ENCODE assay signal across 9 cellular contexts in the genomic region with DNA sequence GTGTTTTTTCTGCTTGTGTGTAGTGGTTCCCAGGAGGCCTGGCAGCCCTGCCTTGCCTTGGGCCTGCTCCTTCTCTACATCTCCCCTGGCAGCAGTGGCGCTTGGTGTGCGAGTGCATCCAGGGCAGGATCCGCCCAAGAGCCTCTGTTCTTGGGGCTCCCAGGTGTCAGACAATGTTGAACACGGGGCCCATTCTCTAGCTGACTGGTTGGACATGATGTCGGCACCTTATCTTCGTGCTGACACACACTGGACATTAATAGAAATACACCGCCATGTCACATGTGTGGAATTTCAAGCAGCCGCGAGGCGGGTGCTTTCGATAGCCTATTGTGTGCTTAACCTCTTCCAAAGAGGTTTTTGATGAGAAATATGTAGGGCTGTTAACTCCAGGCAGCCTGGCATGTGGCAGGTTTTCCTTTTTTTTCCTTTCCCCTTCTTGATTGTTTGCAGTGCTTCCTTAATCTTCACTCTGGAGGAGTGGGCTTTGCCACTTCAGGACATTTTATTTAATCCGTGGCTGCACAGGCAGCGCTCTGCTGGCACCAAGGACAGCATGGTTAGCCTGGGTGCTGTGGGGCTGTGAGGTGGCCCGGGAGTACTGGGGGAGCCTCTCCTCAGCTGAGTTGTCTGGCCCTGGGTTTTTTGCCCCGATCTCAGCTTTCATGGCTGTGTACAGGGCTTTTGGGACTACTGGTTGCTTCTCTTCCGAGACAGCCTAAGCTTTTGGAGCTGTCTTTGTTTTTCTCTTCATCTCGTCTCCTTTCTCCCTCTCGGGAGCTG. TPM values are rescaled to one million over a fixed set of nuclear protein-coding genes. Genes with fewer than 3 reads are reported as not detected.
DNase-seq lines count a peak whose midpoint lies in the region; ATAC-seq and TF ChIP-seq lines count a peak whose summit lies in the region.
"Had no signal": no experiment of that assay in that cellular context is flagged by ENCODE, and none has a peak within 500 bp of the region (broad histone marks: within the 10 kb centered on the region; RNA-seq: fewer than 3 reads in every experiment).

No MANE protein-coding gene starts in this region.

- no peaks in the 10 kb centered on the region for H3K9me3 ChIP-seq in osteoblast (ENCODE audit: low read depth, low read length)

- peak; percentile 8 for DNase-seq in DMS153 treated with DMSO at 0.1 percent for 48 hours (lab: John Stamatoyannopoulos, UW; ENCODE audit: unreplicated experiment)
- peak; percentile 26 for DNase-seq in NCI-H2227 treated with DMSO at 0.1 percent for 48 hours (lab: John Stamatoyannopoulos, UW)
- DNase-seq in fibroblast of peridontal ligament (ENCODE audit: extremely low read depth), result peak; percentile 11
- peak; percentile 48 for DNase-seq in osteoblast (ENCODE audit: insufficient read length, low spot score, missing footprints)
- no peak for DNase-seq in Ammon's horn (ENCODE audit: low spot score)
- no peak for DNase-seq in stimulated activated CD4-positive, alpha-beta T cell treated with anti-CD3 and anti-CD28 coated beads, Interleukin-2, amount 100 ng/mL, for 48 hours
- DNase-seq in activated naive CD4-positive, alpha-beta T cell treated with anti-CD3 and anti-CD28 coated beads, Interleukin-2, amount 50 U/mL, for 16 hours, result no peak
- DNase-seq: hippocampal formation had no signal

- H4K20me1 ChIP-seq in osteoblast (ENCODE audit: insufficient read depth, low read length), result peaks cover 11% of the 10 kb centered on the region

- H2AFZ ChIP-seq in osteoblast (ENCODE audit: low read length), result no peak overlapping the region

- no peak for ATAC-seq in GM19023 (IDR thresholded peaks at IDR 0.05; ENCODE audit: unreplicated experiment)

- no peak overlapping the region for H3K4me2 ChIP-seq in osteoblast (ENCODE audit: insufficient read depth, low read length)

- H3K36me3 ChIP-seq in osteoblast (ENCODE audit: insufficient read depth, low read length), result no peaks in the 10 kb centered on the region

- H3K27me3 ChIP-seq in osteoblast (ENCODE audit: insufficient read depth, low read length), result no peaks in the 10 kb centered on the region

- H3K27ac ChIP-seq in osteoblast (ENCODE audit: low read depth, low read length), result no peak overlapping the region

- peak; percentile 17 for TF ChIP-seq CTCF in osteoblast (IDR thresholded peaks at IDR 0.05; ENCODE audit: extremely low read depth, low read depth, low read length)

- peaks cover 8% of the 10 kb centered on the region for H3K4me1 ChIP-seq in osteoblast (ENCODE audit: insufficient read depth, low read length)

- H3K79me2 ChIP-seq in osteoblast (ENCODE audit: insufficient read depth, low read length), result no peaks in the 10 kb centered on the region

- H3K4me3 ChIP-seq in osteoblast (ENCODE audit: insufficient read depth, low read length), result no peak overlapping the region

RNA-seq across cellular contexts. Expression of a gene that starts 42.5 kb away (rescaled TPM):
- total RNA-seq in osteoblast, result 10.9 and 13.0 TPM in 2 replicates

Comparison
In these comparisons a context has a peak if more than half of its experiments do, and no peak if none do; other contexts are left out.
1. DNase-seq: peak in DMS153 treated with DMSO at 0.1 percent for 48 hours (single experiment), NCI-H2227 treated with DMSO at 0.1 percent for 48 hours (single experiment), fibroblast of peridontal ligament (single experiment) and osteoblast (single experiment); none in Ammon's horn (single experiment), stimulated activated CD4-positive, alpha-beta T cell treated with anti-CD3 and anti-CD28 coated beads, Interleukin-2, amount 100 ng/mL, for 48 hours (0 of 2) and activated naive CD4-positive, alpha-beta T cell treated with anti-CD3 and anti-CD28 coated beads, Interleukin-2, amount 50 U/mL, for 16 hours (single experiment).